Comparison of ENCODE assay signal across 12 cellular contexts in genomic region chr4:159608434-159608833, GRCh38.
DNase-seq lines count a peak whose midpoint lies in the region; TF ChIP-seq lines count a peak whose summit lies in the region.
"Had no signal": no experiment of that assay in that cellular context is flagged by ENCODE, and none has a peak within 500 bp of the region (broad histone marks: within the 10 kb centered on the region; RNA-seq: fewer than 3 reads in every experiment).

No MANE protein-coding gene starts in this region.

- H3K27ac ChIP-seq in HUES6 (ENCODE audit: low read depth, low read length) (peak overlapping the region; percentile 90; the same call in 1 of the 2 replicates), VCaP (no peak overlapping the region), hepatocyte (no peak overlapping the region)

- H3K27me3 ChIP-seq in HUES6 (ENCODE audit: control insufficient read depth, insufficient read depth, low read length) = no peaks in the 10 kb centered on the region
- no peaks in the 10 kb centered on the region for H3K27me3 ChIP-seq in hepatocyte

- H3K4me1 ChIP-seq in HUES6 (ENCODE audit: control insufficient read depth, insufficient read depth, low read length) (0 out of 2 replicates have a peak, but pooled peaks cover 5% of the 10 kb centered on the region), hepatocyte (ENCODE audit: insufficient read depth) (no peaks in the 10 kb centered on the region)

- H3K9me3 Mint-ChIP-seq in CD14-positive monocyte = peaks cover 2 to 8% (median 4%) of the 10 kb centered on the region in 7 donors

- TF ChIP-seq CTCF in VCaP (conservative IDR thresholded peaks at IDR 0.05) (peak; percentile 35), hepatocyte (IDR thresholded peaks at IDR 0.05; ENCODE audit: poor library complexity) (peak; percentile 18), CD14-positive monocyte (IDR thresholded peaks at IDR 0.05) (no peak)

- H3K4me3 ChIP-seq in HUES6 (ENCODE audit: low read depth, low read length) (no peak overlapping the region), hepatocyte (no peak overlapping the region)

- H2AFZ ChIP-seq in hepatocyte = no peak overlapping the region

- no peaks in the 10 kb centered on the region for H3K27me3 Mint-ChIP-seq in CD14-positive monocyte (ENCODE audit: low read depth in 3 of 3)

- no peaks in the 10 kb centered on the region for H4K20me1 ChIP-seq in hepatocyte (ENCODE audit: insufficient read depth, poor library complexity, severe bottlenecking)

- H3K4me3 Mint-ChIP-seq in CD14-positive monocyte = no peak overlapping the region

- no peak overlapping the region for H3K27ac Mint-ChIP-seq in CD14-positive monocyte

- H3K36me3 ChIP-seq in HUES6 (ENCODE audit: control insufficient read depth, insufficient read depth, low read length) = peaks cover 6% of the 10 kb centered on the region; the same call in 1 of the 2 replicates
- no peaks in the 10 kb centered on the region for H3K36me3 ChIP-seq in hepatocyte (replicated peaks; ENCODE audit: insufficient read depth, low read depth)

- H3K9me3 ChIP-seq in HUES6 (ENCODE audit: control insufficient read depth, insufficient read depth, low read depth, low read length) (peaks cover 20% of the 10 kb centered on the region), hepatocyte (ENCODE audit: low read depth) (no peaks in the 10 kb centered on the region)

- H3K36me3 Mint-ChIP-seq in CD14-positive monocyte = no peaks in the 10 kb centered on the region

- no peaks in the 10 kb centered on the region for H3K9me2 ChIP-seq in hepatocyte (replicated peaks; ENCODE audit: insufficient read depth)

- no peak overlapping the region for H3K4me2 ChIP-seq in hepatocyte

- WGBS in hepatocyte (ENCODE audit: low lambda C conversion rate, missing lambda C conversion rate) = 77% methylated on average over 4 of the region's 4 CpGs

- DNase-seq in Ammon's horn (ENCODE audit: low spot score) (peak; percentile 19), hepatocyte (ENCODE audit: low spot score) (no peak), NCI-H2081 (lab: John Stamatoyannopoulos, UW) (no peak), D341Med (ENCODE audit: low spot score) (no peak), COLO829 (ENCODE audit: low spot score) (no peak), CD14-positive monocyte (ENCODE audit: low spot score) (no peak)
- DNase-seq: activated naive CD4-positive, alpha-beta T cell; DMS79; kidney; stimulated activated CD4-positive, alpha-beta T cell treated with anti-CD3 and anti-CD28 coated beads, Interleukin-12 subunit alpha, Interleukin-12 subunit beta, amount 100 ng/mL, for 4 hours had no signal

- intact Hi-C loops in CD14-positive monocyte (cut with micrococcal nuclease) = no loop called here

- H3K79me2 ChIP-seq in hepatocyte = no peaks in the 10 kb centered on the region

- no peaks in the 10 kb centered on the region for H3K4me1 Mint-ChIP-seq in CD14-positive monocyte

- no peak overlapping the region for H3K9ac ChIP-seq in HUES6 (ENCODE audit: low read length)
